Comparison of ENCODE assay signal across 8 cellular contexts in the genomic region with DNA sequence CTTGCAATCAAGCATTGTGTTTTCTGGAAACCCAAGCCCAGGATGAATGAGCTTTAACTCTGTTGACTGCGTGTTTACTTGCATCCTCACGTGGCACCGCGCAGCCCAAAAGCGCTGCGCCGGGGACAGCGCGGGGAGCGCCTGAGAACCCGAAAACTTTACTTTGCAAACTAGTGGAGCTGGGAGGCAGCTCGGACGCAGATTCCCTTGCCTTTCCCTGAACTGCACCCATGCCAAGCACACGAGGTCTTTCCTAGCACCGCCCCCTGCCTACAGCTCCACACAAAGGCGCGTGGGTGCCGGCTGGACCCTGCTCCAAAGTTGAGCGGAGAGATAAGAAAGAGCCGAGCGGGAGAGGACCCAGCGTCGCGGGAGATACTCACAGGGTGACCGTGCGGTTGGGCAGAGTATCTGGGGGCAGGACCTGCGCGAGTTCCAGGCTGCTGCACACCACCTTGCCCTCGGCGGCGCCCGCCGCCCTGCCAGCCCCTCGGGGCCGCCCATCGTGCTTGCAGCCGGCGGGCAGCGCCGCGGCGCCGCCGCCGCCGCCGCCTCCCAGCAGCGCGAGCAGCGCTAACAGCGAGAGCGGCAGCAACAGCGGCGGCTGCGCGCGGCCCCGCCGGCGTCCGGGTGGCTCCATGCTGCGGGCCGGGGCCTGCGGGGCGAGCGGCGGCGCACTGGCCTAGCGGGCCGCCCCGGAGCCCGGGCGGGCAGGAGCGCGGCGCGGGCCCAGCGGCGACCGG. TPM values are rescaled to one million over a fixed set of nuclear protein-coding genes. Genes with fewer than 3 reads are reported as not detected.
DNase-seq lines count a peak whose midpoint lies in the region; ATAC-seq and TF ChIP-seq lines count a peak whose summit lies in the region.

No MANE protein-coding gene starts in this region.

- peaks cover 7% of the 10 kb centered on the region for H3K4me1 ChIP-seq in upper lobe of right lung

- H3K9me3 ChIP-seq in upper lobe of right lung, result no peaks in the 10 kb centered on the region

- no peaks in the 10 kb centered on the region for H3K36me3 ChIP-seq in upper lobe of right lung

- no peak for TF ChIP-seq CTCF in GM10266 (IDR thresholded peaks at IDR 0.05; ENCODE audit: control insufficient read depth, insufficient read depth, low read depth, missing control alignments)
- peak; percentile 5 for TF ChIP-seq CTCF in upper lobe of right lung (IDR thresholded peaks at IDR 0.05)

- peak overlapping the region; percentile 65 for H3K4me3 ChIP-seq in upper lobe of right lung

- ATAC-seq in HG03039 (IDR thresholded peaks at IDR 0.05; ENCODE audit: unreplicated experiment), result peak; percentile 55
- peak; percentile 76 to 78 for ATAC-seq in activated naive CD4-positive, alpha-beta T cell treated with anti-CD3 and anti-CD28 coated beads, Interleukin-2, amount 50 U/mL, for 72 hours
- ATAC-seq in upper lobe of right lung, result peak; percentile 70

- peaks cover 0 to 4% of the 10 kb centered on the region in 2 donors for H3K9me3 Mint-ChIP-seq in activated naive CD4-positive, alpha-beta T cell treated with anti-CD3 and anti-CD28 coated beads, Interleukin-2, amount 50 U/mL, for 72 hours

- DNase-seq in GM10266 (ENCODE audit: extremely low spot score), result peak; percentile 45
- peak; percentile 71 for DNase-seq in NCI-H69 (lab: John Stamatoyannopoulos, UW)
- DNase-seq in activated naive CD4-positive, alpha-beta T cell treated with anti-CD3 and anti-CD28 coated beads, Interleukin-2, amount 50 U/mL, for 72 hours (ENCODE audit: low spot score in 2 of 2), result peak in 1 of 2 donors; percentile 35
- peak in 41 of 42 donors; percentile 8 to 74 (median 36) for DNase-seq in head of caudate nucleus
- peak in 39 of 56 donors; percentile 5 to 60 (median 27) for DNase-seq in nucleus accumbens (lab: John Stamatoyannopoulos, UW)
- peak; percentile 81 for DNase-seq in upper lobe of right lung
- no peak for DNase-seq in activated effector memory CD4-positive, alpha-beta T cell treated with Interleukin-2 at 50 U/mL for 16 hours

- intact Hi-C loops in head of caudate nucleus (cut with DNase I) (no loop called here), upper lobe of right lung (cut with DNase I) (no loop called here)

- H3K27me3 ChIP-seq in upper lobe of right lung, result no peaks in the 10 kb centered on the region

- H3K27ac ChIP-seq in upper lobe of right lung, result peak overlapping the region; percentile 36

- H3K36me3 Mint-ChIP-seq in activated naive CD4-positive, alpha-beta T cell treated with anti-CD3 and anti-CD28 coated beads, Interleukin-2, amount 50 U/mL, for 72 hours, result peaks cover 15 to 19% of the 10 kb centered on the region in 2 donors

- peak overlapping the region; percentile 86 to 97 for H3K27ac Mint-ChIP-seq in activated naive CD4-positive, alpha-beta T cell treated with anti-CD3 and anti-CD28 coated beads, Interleukin-2, amount 50 U/mL, for 72 hours

RNA-seq across cellular contexts. Expression of a gene that starts 0.6 kb away (rescaled TPM):
- 10 to 100 TPM; 15.6 to 17.3 TPM for total RNA-seq in activated naive CD4-positive, alpha-beta T cell treated with anti-CD3 and anti-CD28 coated beads, Interleukin-2, amount 50 U/mL, for 72 hours
- 18.5 TPM for total RNA-seq in upper lobe of right lung
